Comparison of ENCODE assay signal across 36 cellular contexts in genomic region chr3:10099030-10099429, GRCh38. TPM values are rescaled to one million over a fixed set of nuclear protein-coding genes. Genes with fewer than 3 reads are reported as not detected.
"Had no signal": no experiment of that assay in that cellular context is flagged by ENCODE, and none has a peak within 500 bp of the region (broad histone marks: within the 10 kb centered on the region; RNA-seq: fewer than 3 reads in every experiment).

No MANE protein-coding gene starts in this region.

- DNase-seq: Kasumi-1, KG1, MG63, MV-4-11, NCI-H1092, NCI-H1105, NCI-H1417 treated with DMSO at 0.1 percent for 48 hours, NCI-H1436 treated with DMSO at 0.1 percent for 48 hours, NCI-H1694, NCI-H187, NCI-H1930, NCI-H2029 treated with DMSO at 0.1 percent for 48 hours, NCI-H2081 treated with DMSO at 0.1 percent for 48 hours, NCI-H2107, NCI-H2171, NCI-H226, NCI-H446 treated with DMSO at 0.1 percent for 48 hours, NCI-H510A, NCI-H524, NCI-H526, NCI-H69, NCI-H748 treated with DMSO at 0.1 percent for 48 hours, NCI-H82, PC-9, SHP77, SIG-M5, SJCRH30 had no signal

- H3K4me1 ChIP-seq: SJCRH30 had no signal

- H3K9me3 ChIP-seq: MG63, SJCRH30 had no signal

- H3K4me3 ChIP-seq: MG63, PC-9, SJCRH30, SK-N-MC had no signal

- H3K27me3 ChIP-seq: MG63, SJCRH30 had no signal

- H3K4me2 ChIP-seq: PC-9 had no signal

- H2AFZ ChIP-seq: PC-9 had no signal

- H3K27ac ChIP-seq: PC-9, RWPE1, SJCRH30, SK-N-MC had no signal

- ATAC-seq: Panc1, Right ventricle myocardium inferior, SK-N-SH treated with all-trans-retinoic acid at 6 μM for 48 hours had no signal

RNA-seq across cellular contexts. Expression of gene FANCD2OS, which starts 9.0 kb away (rescaled TPM):
- total RNA-seq: M059J, OCI-LY7, PC-9, Right ventricle myocardium inferior, RPMI7951, SJCRH30, SK-MEL-5 had no signal
